In the genomic region with DNA sequence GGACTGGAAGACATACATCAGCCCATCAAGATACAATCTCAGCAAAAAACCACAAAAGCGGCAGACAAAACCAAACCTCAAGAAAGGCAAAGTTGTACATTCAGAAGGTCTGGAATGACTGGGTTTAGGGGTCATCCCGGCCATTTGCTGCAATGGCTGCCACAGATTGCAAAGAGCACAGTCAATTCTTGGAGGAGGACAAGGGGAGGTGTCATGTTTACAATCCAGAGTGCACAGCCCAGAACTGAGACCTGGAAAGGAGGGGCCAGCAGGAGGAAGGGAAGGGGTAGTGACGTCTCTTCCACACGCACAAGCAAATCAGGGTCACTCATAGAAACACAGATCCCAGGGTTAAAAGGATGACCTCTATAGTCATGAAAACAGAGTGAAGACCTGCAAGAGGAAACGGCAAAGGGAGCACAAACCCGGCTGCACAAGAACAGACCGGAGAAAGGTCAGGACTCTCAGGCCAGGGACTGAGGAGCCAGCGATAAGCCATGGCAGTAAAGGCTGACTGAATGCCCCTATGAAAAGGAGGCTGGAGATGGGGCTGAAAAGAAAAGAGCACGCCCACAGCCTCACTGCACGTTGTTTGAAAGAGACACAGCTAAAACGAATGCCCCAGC, we compare ENCODE assay signal across 21 cellular contexts. TPM values are rescaled to one million over a fixed set of nuclear protein-coding genes. Genes with fewer than 3 reads are reported as not detected.
DNase-seq lines count a peak whose midpoint lies in the region; ATAC-seq and TF ChIP-seq lines count a peak whose summit lies in the region.
"Had no signal": no experiment of that assay in that cellular context is flagged by ENCODE, and none has a peak within 500 bp of the region (broad histone marks: within the 10 kb centered on the region; RNA-seq: fewer than 3 reads in every experiment).

No MANE protein-coding gene starts in this region.

- no peak overlapping the region for H3K4me3 ChIP-seq in fibroblast of villous mesenchyme (ENCODE audit: low read depth, low read length)
- H3K4me3 ChIP-seq in neuron (ENCODE audit: low read length) = no peak overlapping the region
- no peak overlapping the region for H3K4me3 ChIP-seq in body of pancreas
- H3K4me3 ChIP-seq: cardiac muscle cell, GM23338, sigmoid colon had no signal

- H2AFZ ChIP-seq in neuron (ENCODE audit: low read depth, low read length) = peak overlapping the region; percentile 39
- H2AFZ ChIP-seq: GM23338 had no signal

- H3K9me3 ChIP-seq in neuron (ENCODE audit: low read length) (peaks cover 2% of the 10 kb centered on the region), body of pancreas (peaks cover 0 to 8% (median 1%) of the 10 kb centered on the region in 3 donors)

- DNase-seq in ELR (ENCODE audit: low read depth) (peak; percentile 58), RPMI7951 (ENCODE audit: low read depth) (peak; percentile 88), fibroblast of villous mesenchyme (ENCODE audit: low read depth) (peak; percentile 86), dermis blood vessel endothelial cell (no peak), body of pancreas (no peak), NCI-H345 treated with DMSO at 0.1 percent for 48 hours (lab: John Stamatoyannopoulos, UW; ENCODE audit: unreplicated experiment) (no peak)
- DNase-seq: Calu3; effector memory CD4-positive, alpha-beta T cell; NCI-H1436; NCI-H345; SHP77; sigmoid colon; stimulated activated CD4-positive, alpha-beta T cell treated with anti-CD3 and anti-CD28 coated beads, Interleukin-4, amount 100 ng/mL, for 1 hour had no signal

- no peaks in the 10 kb centered on the region for H3K36me3 ChIP-seq in neuron (ENCODE audit: insufficient read depth, low read length)
- H3K36me3 ChIP-seq in body of pancreas (replicated peaks in 1 of 2; ENCODE audit: insufficient read depth in 1 of 2, low read depth in 2 of 2) = no peaks in the 10 kb centered on the region
- H3K36me3 ChIP-seq: cardiac muscle cell, neutrophil, sigmoid colon had no signal

- H3K4me1 ChIP-seq in neuron (ENCODE audit: insufficient read depth, low read length) = peaks cover 7% of the 10 kb centered on the region
- no peaks in the 10 kb centered on the region for H3K4me1 ChIP-seq in body of pancreas
- H3K4me1 ChIP-seq: sigmoid colon had no signal

- WGBS in body of pancreas, 2 donors = 38 to 47% methylated on average over 11 of the region's 11 CpGs

- intact Hi-C loops in body of pancreas (cut with DNase I) = no loop called here

- H3K27ac ChIP-seq in body of pancreas = no peak overlapping the region
- H3K27ac ChIP-seq: cardiac muscle cell, neutrophil, sigmoid colon had no signal

- H3K27me3 ChIP-seq in neuron (ENCODE audit: insufficient read depth, low read length) (no peaks in the 10 kb centered on the region), body of pancreas (no peaks in the 10 kb centered on the region)
- H3K27me3 ChIP-seq: cardiac muscle cell had no signal

- no peak for TF ChIP-seq POLR2A in body of pancreas (IDR thresholded peaks at IDR 0.05)

- TF ChIP-seq CTCF in fibroblast of villous mesenchyme (IDR thresholded peaks at IDR 0.05; ENCODE audit: insufficient read depth, low read depth, low read length) (no peak), body of pancreas (IDR thresholded peaks at IDR 0.05) (no peak)

- ATAC-seq in body of pancreas = no peak
- no peak for ATAC-seq in HG03097 (IDR thresholded peaks at IDR 0.05; ENCODE audit: low FRiP score, unreplicated experiment)
- ATAC-seq: GM23338 had no signal

RNA-seq across cellular contexts. Expression of a gene that starts 18.2 kb away (rescaled TPM):
- total RNA-seq in RPMI7951 (2014; rRNA removed; shearing (Covaris generic)) = not detected in 2 replicates
- total RNA-seq in fibroblast of villous mesenchyme (not detected in 2 replicates), dermis blood vessel endothelial cell (not detected in 2 replicates), body of pancreas (1 to 10 TPM in 1 of 2 donors, under 1 TPM in 1; under 0.01 to 1.8 TPM)
- total RNA-seq: activated naive CD4-positive, alpha-beta T cell treated with anti-CD3 and anti-CD28 coated beads, Interleukin-2, amount 50 U/mL, for 72 hours; cardiac muscle cell; frontal cortex; GM23338; LHCN-M2 had no signal

Comparison
In these comparisons a context has a peak if more than half of its experiments do, and no peak if none do; other contexts are left out.
1. DNase-seq: peak in ELR (single experiment), RPMI7951 (single experiment) and fibroblast of villous mesenchyme (single experiment); none in dermis blood vessel endothelial cell (single experiment), body of pancreas (0 of 4) and NCI-H345 treated with DMSO at 0.1 percent for 48 hours (single experiment).